9 cellular contexts compared by ENCODE assay signal in genomic region chr16:11297492-11298142, GRCh38. TPM values are rescaled to one million over a fixed set of nuclear protein-coding genes. Genes with fewer than 3 reads are reported as not detected.
DNase-seq lines count a peak whose midpoint lies in the region; ATAC-seq and TF ChIP-seq lines count a peak whose summit lies in the region.
"Had no signal": no experiment of that assay in that cellular context is flagged by ENCODE, and none has a peak within 500 bp of the region (broad histone marks: within the 10 kb centered on the region; RNA-seq: fewer than 3 reads in every experiment).

No MANE protein-coding gene starts in this region.

- no peaks in the 10 kb centered on the region for H3K9me3 Mint-ChIP-seq in T-helper 1 cell treated with Interleukin-12 subunit alpha and Interleukin-12 subunit beta and Interleukin-4 antibody, amounts not matched to agents 30 μg/mL and 1 μg/mL, for 36 hours

- H3K9me2 ChIP-seq in hepatocyte (replicated peaks; ENCODE audit: insufficient read depth) = no peaks in the 10 kb centered on the region

- peaks cover 4% of the 10 kb centered on the region for H3K79me1 ChIP-seq in trophoblast cell (ENCODE audit: low read length)

- H3K14ac ChIP-seq in trophoblast cell (ENCODE audit: low read length) = no peak overlapping the region

- intact Hi-C loops in adrenal gland (cut with DNase I) = loop anchor here in 1 of 2 donors (10.0 kb wide), 1 partner anchor 53 kb away; no protein-coding TSS in a partner anchor

- no peak overlapping the region for H3K23ac ChIP-seq in trophoblast cell (ENCODE audit: low read length)

- H3K36me3 Mint-ChIP-seq in T-helper 1 cell treated with Interleukin-12 subunit alpha and Interleukin-12 subunit beta and Interleukin-4 antibody, amounts not matched to agents 30 μg/mL and 1 μg/mL, for 36 hours (ENCODE audit: low read depth) = no peaks in the 10 kb centered on the region

- DNase-seq in ELR (ENCODE audit: low read depth) (peak; percentile 28), adrenal gland (peak; percentile 42 to 80 (median 62)), hepatocyte (ENCODE audit: low spot score) (peak; percentile 74), trophoblast cell (no peak)
- peak; percentile 32 to 56 for DNase-seq in stimulated activated CD4-positive, alpha-beta T cell treated with anti-CD3 and anti-CD28 coated beads, Interleukin-12 subunit alpha, Interleukin-12 subunit beta, amount 100 ng/mL, for 24 hours (ENCODE audit: low read depth in 2 of 2)

- H2BK120ac ChIP-seq in trophoblast cell (ENCODE audit: insufficient read depth, low read length, poor library complexity) = no peak overlapping the region

- peaks cover 22% of the 10 kb centered on the region for H3K4me1 Mint-ChIP-seq in T-helper 1 cell treated with Interleukin-12 subunit alpha and Interleukin-12 subunit beta and Interleukin-4 antibody, amounts not matched to agents 30 μg/mL and 1 μg/mL, for 36 hours (ENCODE audit: low read depth)

- H3K27ac ChIP-seq in KOPT-K1 (ENCODE audit: low read depth, low read length, poor library complexity, severe bottlenecking) (peak overlapping the region; percentile 90), adrenal gland (peak overlapping the region in 1 of 5 donors; percentile 17), hepatocyte (peak overlapping the region; percentile 83), trophoblast cell (ENCODE audit: low read depth, low read length) (no peak overlapping the region)

- H3K4ac ChIP-seq in trophoblast cell (ENCODE audit: low read depth, low read length) = no peak overlapping the region

- peak in 2 of 6 experiments; percentile 7 to 9 for TF ChIP-seq CTCF in adrenal gland (IDR thresholded peaks at IDR 0.05)
- TF ChIP-seq CTCF in hepatocyte (IDR thresholded peaks at IDR 0.05; ENCODE audit: poor library complexity) = no peak

- ATAC-seq in GM21576 (IDR thresholded peaks at IDR 0.05; ENCODE audit: unreplicated experiment) = peak; percentile 68

- H3K4me1 ChIP-seq in adrenal gland (replicated peaks in 1 of 2) = peaks cover 0 to 7% of the 10 kb centered on the region in 2 donors
- peaks cover 38% of the 10 kb centered on the region for H3K4me1 ChIP-seq in hepatocyte (ENCODE audit: insufficient read depth)
- peaks cover 2 to 16% of the 10 kb centered on the region in 2 experiments for H3K4me1 ChIP-seq in trophoblast cell (ENCODE audit: control insufficient read depth in 1 of 2, insufficient read depth in 2 of 2, low read length in 2 of 2)

- H3K27ac Mint-ChIP-seq in T-helper 1 cell treated with Interleukin-12 subunit alpha and Interleukin-12 subunit beta and Interleukin-4 antibody, amounts not matched to agents 30 μg/mL and 1 μg/mL, for 36 hours = peak overlapping the region; percentile 24

- H3K9me3 ChIP-seq in KOPT-K1 (ENCODE audit: insufficient read depth, low read length, poor library complexity, severe bottlenecking) (no peaks in the 10 kb centered on the region), adrenal gland (replicated peaks in 1 of 3) (no peaks in the 10 kb centered on the region), hepatocyte (ENCODE audit: low read depth) (no peaks in the 10 kb centered on the region), trophoblast cell (ENCODE audit: insufficient read depth, low read depth, low read length) (no peaks in the 10 kb centered on the region)

- H3K36me3 ChIP-seq in KOPT-K1 (ENCODE audit: insufficient read depth, low read length) (no peaks in the 10 kb centered on the region), adrenal gland (replicated peaks in 1 of 2) (no peaks in the 10 kb centered on the region), hepatocyte (replicated peaks; ENCODE audit: insufficient read depth, low read depth) (no peaks in the 10 kb centered on the region), trophoblast cell (ENCODE audit: control insufficient read depth in 1 of 2, insufficient read depth in 2 of 2, low read length in 2 of 2) (no peaks in the 10 kb centered on the region)

- H3K4me3 Mint-ChIP-seq in T-helper 1 cell treated with Interleukin-12 subunit alpha and Interleukin-12 subunit beta and Interleukin-4 antibody, amounts not matched to agents 30 μg/mL and 1 μg/mL, for 36 hours = peak overlapping the region; percentile 69

- H3K79me2 ChIP-seq in hepatocyte (no peaks in the 10 kb centered on the region), trophoblast cell (ENCODE audit: control insufficient read depth, insufficient read depth, low read length, poor library complexity) (no peaks in the 10 kb centered on the region)

- no peak for TF ChIP-seq POLR2A in adrenal gland (IDR thresholded peaks at IDR 0.05)

- H2AFZ ChIP-seq in hepatocyte = no peak overlapping the region
- H2AFZ ChIP-seq in trophoblast cell (ENCODE audit: insufficient read depth, low read length, poor library complexity) = no peak overlapping the region

- no peak overlapping the region for H2BK12ac ChIP-seq in trophoblast cell (ENCODE audit: low read length)

- H2AK5ac ChIP-seq in trophoblast cell (ENCODE audit: low read length) = no peak overlapping the region

- H4K8ac ChIP-seq in trophoblast cell (ENCODE audit: low read depth, low read length) = no peak overlapping the region

- H3K27me3 ChIP-seq in adrenal gland (no peaks in the 10 kb centered on the region), hepatocyte (no peaks in the 10 kb centered on the region), trophoblast cell (ENCODE audit: insufficient read depth, low read length) (no peaks in the 10 kb centered on the region)

- 18 to 46% (median 30%) methylated on average over 12 to 19 of the region's 19 CpGs for WGBS in adrenal gland, 4 donors
- 24% methylated on average over 19 of the region's 19 CpGs for WGBS in hepatocyte (ENCODE audit: low lambda C conversion rate, missing lambda C conversion rate)
- WGBS in trophoblast cell (ENCODE audit: extremely low coverage, insufficient coverage, insufficient read length) = no CpG with 5 or more reads among the region's 19 CpGs

- H4K91ac ChIP-seq in trophoblast cell (ENCODE audit: low read depth, low read length) = no peak overlapping the region

- H3K4me3 ChIP-seq in adrenal gland = peak overlapping the region in 1 of 4 donors; percentile 27
- H3K4me3 ChIP-seq in hepatocyte = no peak overlapping the region
- H3K4me3 ChIP-seq in trophoblast cell (ENCODE audit: low read depth, low read length) = no peak overlapping the region

- H3K9ac ChIP-seq in trophoblast cell (ENCODE audit: low read length) = no peak overlapping the region

- no peak overlapping the region for H2BK5ac ChIP-seq in trophoblast cell (ENCODE audit: low read depth, low read length, poor library complexity)

- peaks cover 24% of the 10 kb centered on the region for H3K27me3 Mint-ChIP-seq in T-helper 1 cell treated with Interleukin-12 subunit alpha and Interleukin-12 subunit beta and Interleukin-4 antibody, amounts not matched to agents 30 μg/mL and 1 μg/mL, for 36 hours (ENCODE audit: low read depth)

- no peak overlapping the region for H3K18ac ChIP-seq in trophoblast cell (ENCODE audit: low read length)

- no peaks in the 10 kb centered on the region for H4K20me1 ChIP-seq in hepatocyte (ENCODE audit: insufficient read depth, poor library complexity, severe bottlenecking)

- no peak overlapping the region for H4K12ac ChIP-seq in trophoblast cell (ENCODE audit: low read depth, low read length)

- peak overlapping the region; percentile 62 for H3K4me2 ChIP-seq in hepatocyte
- no peak overlapping the region for H3K4me2 ChIP-seq in trophoblast cell (ENCODE audit: low read length)

RNA-seq across cellular contexts. Expression of gene PRM1, which starts 16.5 kb away (rescaled TPM):
- total RNA-seq in adrenal gland (not detected), hepatocyte (not detected in 2 replicates)
- polyA plus RNA-seq in adrenal gland (not detected), hepatocyte (not detected in 2 replicates)
- not detected in 2 replicates for polyA plus RNA-seq in trophoblast cell (2013)
- polyA plus RNA-seq: esophagus had no signal

RNA-seq across cellular contexts. Expression of gene PRM2, which starts 21.3 kb away (rescaled TPM):
- not detected for total RNA-seq in adrenal gland
- not detected for polyA plus RNA-seq in adrenal gland
- not detected in 2 replicates for total RNA-seq in hepatocyte
- not detected in 2 replicates for polyA plus RNA-seq in hepatocyte
- polyA plus RNA-seq in trophoblast cell (2013) = not detected in 2 replicates
- polyA plus RNA-seq: esophagus had no signal

RNA-seq across cellular contexts. Expression of gene PRM3, which starts 24.2 kb away (rescaled TPM):
- total RNA-seq in adrenal gland = not detected
- polyA plus RNA-seq in adrenal gland = not detected
- not detected in 2 replicates for total RNA-seq in hepatocyte
- polyA plus RNA-seq in hepatocyte = not detected in 2 replicates
- polyA plus RNA-seq in trophoblast cell (2013) = not detected in 2 replicates
- polyA plus RNA-seq: esophagus had no signal

RNA-seq across cellular contexts. Expression of gene TNP2, which starts 28.5 kb away (rescaled TPM):
- total RNA-seq in adrenal gland (not detected), hepatocyte (not detected in 2 replicates)
- polyA plus RNA-seq in adrenal gland (not detected), hepatocyte (not detected in 2 replicates)
- polyA plus RNA-seq in trophoblast cell (2013) = not detected in 2 replicates
- polyA plus RNA-seq: esophagus had no signal

RNA-seq across cellular contexts. Expression of gene SOCS1, which starts 41.6 kb away (rescaled TPM):
- total RNA-seq in adrenal gland (1 to 10 TPM; 1.6 to 8.3 (median 5.1) TPM), hepatocyte (9.0 and 13.1 TPM in 2 replicates)
- polyA plus RNA-seq in adrenal gland (10 to 100 TPM in 1 of 3 donors, 1 to 10 TPM in 1, under 1 TPM in 1; 0.53 to 11.9 (median 6.0) TPM), hepatocyte (18.6 and 33.5 TPM in 2 replicates)
- polyA plus RNA-seq in trophoblast cell (2013) = 52.7 and 59.0 TPM in 2 replicates

Comparison
In these comparisons a context has a peak if more than half of its experiments do, and no peak if none do; other contexts are left out.
1. DNase-seq: peak in ELR (single experiment), adrenal gland (7 of 7), hepatocyte (single experiment) and stimulated activated CD4-positive, alpha-beta T cell treated with anti-CD3 and anti-CD28 coated beads, Interleukin-12 subunit alpha, Interleukin-12 subunit beta, amount 100 ng/mL, for 24 hours (2 of 2); none in trophoblast cell (0 of 2).